In genomic region chr1:6922096-6922931, GRCh38 we compare ENCODE assay signal across 8 cellular contexts.
A peak's percentile ranks its signal among the peaks of the same experiment; 100 is the strongest.
DNase-seq lines count a peak whose midpoint lies in the region; ATAC-seq and TF ChIP-seq lines count a peak whose summit lies in the region.

No MANE protein-coding gene starts in this region.

- POLR2A ChIA-PET in T-cell (lab: Charles Lee) = no interaction called here

- H2AFZ ChIP-seq in KMS-11 (ENCODE audit: low read depth) = peak overlapping the region; percentile 24; the same call in 1 of the 2 replicates

- H3K27me3 ChIP-seq in KMS-11 (ENCODE audit: insufficient read depth, low read depth) = no peaks in the 10 kb centered on the region
- no peaks in the 10 kb centered on the region for H3K27me3 ChIP-seq in suprapubic skin

- H4K20me1 ChIP-seq in KMS-11 (ENCODE audit: insufficient read depth) = no peaks in the 10 kb centered on the region

- WGBS in suprapubic skin = 17% methylated on average over 6 of the region's 8 CpGs

- no peak for TF ChIP-seq POLR2A in suprapubic skin (IDR thresholded peaks at IDR 0.05)

- H3K27ac Mint-ChIP-seq in T-cell (no peak overlapping the region), T-helper 17 cell (no peak overlapping the region)

- H3K9ac ChIP-seq in KMS-11 = peak overlapping the region; percentile 77; the same call in 1 of the 2 replicates

- H3K27ac ChIP-seq in KMS-11 = peak overlapping the region; percentile 99
- H3K27ac ChIP-seq in suprapubic skin = no peak overlapping the region

- in situ Hi-C loops in astrocyte of the spinal cord (cut with HindIII; ENCODE audit: low sequenced_read_pairs) = no loop called here

- H3K4me3 ChIP-seq in KMS-11 (IDR thresholded peaks at IDR 0.05; ENCODE audit: insufficient read depth, low read depth, low read length) (no peak overlapping the region), astrocyte of the spinal cord (ENCODE audit: low read depth, low read length) (no peak overlapping the region), suprapubic skin (no peak overlapping the region)

- H3K9me3 Mint-ChIP-seq in T-cell = peaks cover 0 to 5% (median 0%) of the 10 kb centered on the region in 3 donors

- H3K36me3 Mint-ChIP-seq in T-cell (no peaks in the 10 kb centered on the region), T-helper 17 cell (ENCODE audit: low read depth) (peaks cover 2% of the 10 kb centered on the region)

- peak overlapping the region; percentile 88 for H3K4me2 ChIP-seq in KMS-11

- TF ChIP-seq EP300 in suprapubic skin (IDR thresholded peaks at IDR 0.05) = no peak

- ATAC-seq in T-cell (replicated peaks in 1 of 4) (no peak), T-helper 17 cell (no peak)

- H3K36me3 ChIP-seq in KMS-11 (ENCODE audit: insufficient read depth) (no peaks in the 10 kb centered on the region), suprapubic skin (no peaks in the 10 kb centered on the region)

- no peak overlapping the region for H3K4me3 Mint-ChIP-seq in T-cell
- H3K4me3 Mint-ChIP-seq in T-helper 17 cell = no peak overlapping the region

- H3K27me3 Mint-ChIP-seq in T-cell = peaks cover 15 to 20% of the 10 kb centered on the region in 2 donors
- H3K27me3 Mint-ChIP-seq in T-helper 17 cell = peaks cover 54% of the 10 kb centered on the region

- H3K79me2 ChIP-seq in KMS-11 (ENCODE audit: insufficient read depth, low read depth) = no peaks in the 10 kb centered on the region

- H3K9me3 ChIP-seq in T-helper 17 cell (ENCODE audit: control insufficient read depth, low read length, poor library complexity, severe bottlenecking) (no peaks in the 10 kb centered on the region), suprapubic skin (no peaks in the 10 kb centered on the region)

- peaks cover 100% of the 10 kb centered on the region for H3K4me1 ChIP-seq in KMS-11 (ENCODE audit: low read depth, poor library complexity, severe bottlenecking)
- H3K4me1 ChIP-seq in suprapubic skin = peaks cover 19% of the 10 kb centered on the region

- CTCF ChIA-PET in T-cell (lab: Charles Lee) = no interaction called here

- peak; percentile 83 for DNase-seq in astrocyte of the spinal cord (ENCODE audit: low read depth, low spot score)
- peak; percentile 43 for DNase-seq in hepatic stellate cell (ENCODE audit: low spot score)
- peak; percentile 76 for DNase-seq in stromal cell of bone marrow (ENCODE audit: low read depth)
- DNase-seq in T-cell = no peak
- no peak for DNase-seq in T-helper 17 cell
- no peak for DNase-seq in suprapubic skin (ENCODE audit: low spot score in 2 of 2)
- DNase-seq in MV-4-11 (lab: John Stamatoyannopoulos, UW) = no peak

- H3K4me1 Mint-ChIP-seq in T-cell = no peaks in the 10 kb centered on the region
- peaks cover 4% of the 10 kb centered on the region for H3K4me1 Mint-ChIP-seq in T-helper 17 cell

- TF ChIP-seq CTCF in KMS-11 (conservative IDR thresholded peaks at IDR 0.05; ENCODE audit: low read depth, low read length) = no peak
- no peak for TF ChIP-seq CTCF in astrocyte of the spinal cord (IDR thresholded peaks at IDR 0.05; ENCODE audit: low read depth, low read length)
- no peak for TF ChIP-seq CTCF in suprapubic skin (IDR thresholded peaks at IDR 0.05)

Comparison
In these comparisons a context has a peak if more than half of its experiments do, and no peak if none do; other contexts are left out.
1. DNase-seq: peak in astrocyte of the spinal cord (single experiment), hepatic stellate cell (single experiment) and stromal cell of bone marrow (single experiment); none in T-cell (0 of 34), T-helper 17 cell (0 of 3), suprapubic skin (0 of 2) and MV-4-11 (single experiment).